In the genomic region with DNA sequence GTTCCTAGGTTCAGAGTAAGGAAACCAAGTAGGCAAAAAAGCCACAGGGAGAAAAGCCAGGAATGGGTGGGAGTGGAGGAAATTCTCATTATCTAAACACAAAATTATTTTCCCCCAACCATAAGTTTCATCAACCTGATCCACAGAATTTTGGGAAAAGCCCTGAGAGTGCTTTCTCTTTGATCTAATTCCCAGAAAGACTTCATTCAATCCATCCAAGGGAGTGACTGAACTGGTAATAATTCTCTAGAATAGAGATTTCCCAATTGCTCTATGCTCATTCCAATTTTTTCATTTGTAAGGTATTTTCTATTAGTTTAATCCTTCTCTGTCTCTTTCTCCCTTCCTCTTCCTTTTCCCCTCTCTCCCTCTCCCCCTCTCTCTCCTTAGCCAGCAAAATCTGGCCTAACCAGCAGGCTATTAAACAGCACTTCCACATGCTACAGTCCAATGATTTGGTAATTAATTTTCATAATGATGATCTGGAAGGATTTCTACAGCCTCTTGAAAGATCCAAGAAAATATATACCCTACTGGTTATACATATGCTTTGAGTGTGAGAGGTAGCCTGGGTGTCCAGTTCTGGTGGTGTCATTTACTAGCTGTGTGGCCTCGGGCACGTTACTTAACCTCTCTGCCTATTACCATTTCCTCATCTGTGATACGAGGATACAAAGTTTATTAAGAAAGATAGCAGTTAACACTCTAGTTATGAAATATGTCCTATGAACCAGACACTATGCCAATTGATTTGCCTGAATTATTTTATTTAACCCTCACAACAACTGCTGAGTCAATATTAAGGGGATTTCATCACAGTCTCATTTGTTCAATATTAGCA, we compare ENCODE assay signal across 2 cellular contexts.
A peak's percentile ranks its signal among the peaks of the same experiment; 100 is the strongest.
TF ChIP-seq lines count a peak whose summit lies in the region.

No MANE protein-coding gene starts in this region.

TF ChIP-seq in liver, 16 proteins besides CTCF, POLR2A, EP300 and RAD21:
- TF ChIP-seq TAF1 (conservative IDR thresholded peaks at IDR 0.05) (no peak), EGR1 (IDR thresholded peaks at IDR 0.05; ENCODE audit: low read depth in 2 of 2) (no peak), GABPA (IDR thresholded peaks at IDR 0.05 in 1 of 2, conservative IDR thresholded peaks at IDR 0.05 in 1 of 2) (no peak), FOXA1 (IDR thresholded peaks at IDR 0.05) (no peak), NR2F2 (IDR thresholded peaks at IDR 0.05) (no peak), SP1 (IDR thresholded peaks at IDR 0.05) (peak; percentile 10), HNF4A (conservative IDR thresholded peaks at IDR 0.05) (peak in 1 of 2 donors; percentile 12), YY1 (IDR thresholded peaks at IDR 0.05) (no peak), JUND (IDR thresholded peaks at IDR 0.05) (no peak)
- TF ChIP-seq, protein P1, sequence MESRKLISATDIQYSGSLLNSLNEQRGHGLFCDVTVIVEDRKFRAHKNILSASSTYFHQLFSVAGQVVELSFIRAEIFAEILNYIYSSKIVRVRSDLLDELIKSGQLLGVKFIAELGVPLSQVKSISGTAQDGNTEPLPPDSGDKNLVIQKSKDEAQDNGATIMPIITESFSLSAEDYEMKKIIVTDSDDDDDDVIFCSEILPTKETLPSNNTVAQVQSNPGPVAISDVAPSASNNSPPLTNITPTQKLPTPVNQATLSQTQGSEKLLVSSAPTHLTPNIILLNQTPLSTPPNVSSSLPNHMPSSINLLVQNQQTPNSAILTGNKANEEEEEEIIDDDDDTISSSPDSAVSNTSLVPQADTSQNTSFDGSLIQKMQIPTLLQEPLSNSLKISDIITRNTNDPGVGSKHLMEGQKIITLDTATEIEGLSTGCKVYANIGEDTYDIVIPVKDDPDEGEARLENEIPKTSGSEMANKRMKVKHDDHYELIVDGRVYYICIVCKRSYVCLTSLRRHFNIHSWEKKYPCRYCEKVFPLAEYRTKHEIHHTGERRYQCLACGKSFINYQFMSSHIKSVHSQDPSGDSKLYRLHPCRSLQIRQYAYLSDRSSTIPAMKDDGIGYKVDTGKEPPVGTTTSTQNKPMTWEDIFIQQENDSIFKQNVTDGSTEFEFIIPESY (IDR thresholded peaks at IDR 0.05), result no peak
- TF ChIP-seq, protein P2, sequence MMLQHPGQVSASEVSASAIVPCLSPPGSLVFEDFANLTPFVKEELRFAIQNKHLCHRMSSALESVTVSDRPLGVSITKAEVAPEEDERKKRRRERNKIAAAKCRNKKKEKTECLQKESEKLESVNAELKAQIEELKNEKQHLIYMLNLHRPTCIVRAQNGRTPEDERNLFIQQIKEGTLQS (IDR thresholded peaks at IDR 0.05), result no peak

TF ChIP-seq in HepG2, 621 proteins besides CTCF, POLR2A, EP300 and RAD21:
- no peak for TF ChIP-seq ZNF724P (CRISPR knock-in tag; IDR thresholded peaks at IDR 0.05; ENCODE audit: borderline replicate concordance)
- TF ChIP-seq, protein P3, sequence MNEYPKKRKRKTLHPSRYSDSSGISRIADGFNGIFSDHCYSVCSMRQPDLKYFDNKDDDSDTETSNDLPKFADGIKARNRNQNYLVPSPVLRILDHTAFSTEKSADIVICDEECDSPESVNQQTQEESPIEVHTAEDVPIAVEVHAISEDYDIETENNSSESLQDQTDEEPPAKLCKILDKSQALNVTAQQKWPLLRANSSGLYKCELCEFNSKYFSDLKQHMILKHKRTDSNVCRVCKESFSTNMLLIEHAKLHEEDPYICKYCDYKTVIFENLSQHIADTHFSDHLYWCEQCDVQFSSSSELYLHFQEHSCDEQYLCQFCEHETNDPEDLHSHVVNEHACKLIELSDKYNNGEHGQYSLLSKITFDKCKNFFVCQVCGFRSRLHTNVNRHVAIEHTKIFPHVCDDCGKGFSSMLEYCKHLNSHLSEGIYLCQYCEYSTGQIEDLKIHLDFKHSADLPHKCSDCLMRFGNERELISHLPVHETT (CRISPR knock-in tag; conservative IDR thresholded peaks at IDR 0.05), result no peak
- TF ChIP-seq, protein P4, sequence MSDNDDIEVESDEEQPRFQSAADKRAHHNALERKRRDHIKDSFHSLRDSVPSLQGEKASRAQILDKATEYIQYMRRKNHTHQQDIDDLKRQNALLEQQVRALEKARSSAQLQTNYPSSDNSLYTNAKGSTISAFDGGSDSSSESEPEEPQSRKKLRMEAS (IDR thresholded peaks at IDR 0.05), result no peak
- no peak for TF ChIP-seq ZNF354B (CRISPR knock-in tag; IDR thresholded peaks at IDR 0.05)
- no peak for TF ChIP-seq EHMT2 (IDR thresholded peaks at IDR 0.05; ENCODE audit: borderline replicate concordance, low read depth, low read length)
- no peak for TF ChIP-seq ZNF44 (CRISPR knock-in tag; IDR thresholded peaks at IDR 0.05)
